Comparison of ENCODE assay signal across 1 cellular context in genomic region chr16:48534601-48535340, GRCh38.
TF ChIP-seq lines count a peak whose summit lies in the region.

No MANE protein-coding gene starts in this region.

TF ChIP-seq in HepG2, 621 proteins besides CTCF, POLR2A, EP300 and RAD21 (continued from another document):
- TF ChIP-seq ARID4A (CRISPR knock-in tag; IDR thresholded peaks at IDR 0.05; ENCODE audit: borderline replicate concordance) (0 out of 2 replicates have a peak, but pooled peaks have one; percentile 21), HOXA3 (CRISPR knock-in tag; IDR thresholded peaks at IDR 0.05) (no peak), RFX1 (IDR thresholded peaks at IDR 0.05) (no peak)
- TF ChIP-seq, protein P1, sequence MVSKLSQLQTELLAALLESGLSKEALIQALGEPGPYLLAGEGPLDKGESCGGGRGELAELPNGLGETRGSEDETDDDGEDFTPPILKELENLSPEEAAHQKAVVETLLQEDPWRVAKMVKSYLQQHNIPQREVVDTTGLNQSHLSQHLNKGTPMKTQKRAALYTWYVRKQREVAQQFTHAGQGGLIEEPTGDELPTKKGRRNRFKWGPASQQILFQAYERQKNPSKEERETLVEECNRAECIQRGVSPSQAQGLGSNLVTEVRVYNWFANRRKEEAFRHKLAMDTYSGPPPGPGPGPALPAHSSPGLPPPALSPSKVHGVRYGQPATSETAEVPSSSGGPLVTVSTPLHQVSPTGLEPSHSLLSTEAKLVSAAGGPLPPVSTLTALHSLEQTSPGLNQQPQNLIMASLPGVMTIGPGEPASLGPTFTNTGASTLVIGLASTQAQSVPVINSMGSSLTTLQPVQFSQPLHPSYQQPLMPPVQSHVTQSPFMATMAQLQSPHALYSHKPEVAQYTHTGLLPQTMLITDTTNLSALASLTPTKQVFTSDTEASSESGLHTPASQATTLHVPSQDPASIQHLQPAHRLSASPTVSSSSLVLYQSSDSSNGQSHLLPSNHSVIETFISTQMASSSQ (IDR thresholded peaks at IDR 0.05; ENCODE audit: low read depth): no peak
- TF ChIP-seq, protein P1 (CRISPR knock-in tag; IDR thresholded peaks at IDR 0.05; ENCODE audit: borderline replicate concordance): no peak
TF ChIP-seq in HepG2: peak in this region for 1.
